ENCODE assay signal across 23 cellular contexts in genomic region chr1:168279253-168279652, GRCh38.
"Had no signal": no experiment of that assay in that cellular context is flagged by ENCODE, and none has a peak within 500 bp of the region (broad histone marks: within the 10 kb centered on the region; RNA-seq: fewer than 3 reads in every experiment).

No MANE protein-coding gene starts in this region.

- H3K4me3 ChIP-seq: esophagus muscularis mucosa, heart left ventricle, skin epidermis, thoracic aorta, uterus had no signal

- H3K27ac ChIP-seq: esophagus muscularis mucosa, foreskin keratinocyte, heart left ventricle, neutrophil, skin epidermis, thoracic aorta, uterus had no signal

- DNase-seq: activated CD4-positive, alpha-beta T cell treated with anti-CD3 and anti-CD28 coated beads for 36 hours; activated CD4-positive, CD25-positive, alpha-beta regulatory T cell; activated naive CD4-positive, alpha-beta T cell; activated T-cell treated with anti-CD3 and anti-CD28 coated beads for 4 hours; activated T-cell treated with anti-CD3 and anti-CD28 coated beads, Interleukin-2, amount 50 U/mL, for 72 hours; anterior cingulate cortex; effector CD4-positive, alpha-beta T cell; foreskin keratinocyte; heart left ventricle; hypothalamus; immature natural killer cell; kidney; left colon; mammary epithelial cell; nephron progenitor cell; stimulated activated CD4-positive, alpha-beta T cell treated with anti-CD3 and anti-CD28 coated beads, Interleukin-4, amount 100 ng/mL, for 24 hours; trophoblast cell had no signal

- H3K27me3 ChIP-seq: esophagus muscularis mucosa, foreskin keratinocyte, heart left ventricle, neutrophil, uterus had no signal

- H3K36me3 ChIP-seq: esophagus muscularis mucosa, heart left ventricle, neutrophil, thoracic aorta, uterus had no signal

- H3K4me1 ChIP-seq: heart left ventricle, uterus had no signal

- FAIRE-seq: bronchial epithelial cell, kidney had no signal

- H3K9me3 ChIP-seq: neutrophil had no signal
